2 cellular contexts compared by ENCODE assay signal in the genomic region with DNA sequence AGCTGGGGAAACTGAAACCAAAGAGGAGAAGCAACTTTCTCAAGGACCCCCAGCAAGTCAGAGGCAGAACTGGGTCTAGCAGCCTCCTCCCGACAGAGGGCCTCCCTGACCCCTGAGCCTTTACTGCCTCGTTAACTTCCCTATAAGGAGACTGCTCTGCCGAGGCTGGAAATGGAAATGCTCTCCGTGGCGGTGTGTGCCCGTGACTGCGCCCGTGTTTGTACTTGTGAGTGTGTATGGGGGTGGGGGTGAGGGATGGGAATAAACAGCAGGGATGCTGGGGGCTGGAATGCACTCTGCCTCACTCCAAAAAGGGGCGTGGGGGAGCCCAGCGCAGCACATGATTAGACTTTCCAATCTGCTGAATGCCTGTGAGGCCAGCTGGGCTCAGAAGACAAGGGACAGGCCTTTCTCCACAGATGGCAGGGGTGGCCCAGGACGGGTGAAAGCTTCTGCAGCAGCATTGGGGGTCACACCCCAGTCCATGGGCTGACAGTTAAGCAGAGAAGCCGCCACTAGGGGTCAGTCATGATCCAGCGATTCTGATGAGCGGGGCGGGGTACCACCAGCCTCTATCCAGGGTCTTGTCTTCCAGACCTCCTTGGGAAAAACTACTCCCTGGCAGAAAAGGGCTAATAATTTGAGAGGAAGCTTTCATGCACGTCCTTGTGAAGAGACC.
TF ChIP-seq lines count a peak whose summit lies in the region.

No MANE protein-coding gene starts in this region.

TF ChIP-seq in A549, 52 proteins besides CTCF, POLR2A, EP300 and RAD21:
- TF ChIP-seq ZNF302 (CRISPR knock-in tag; IDR thresholded peaks at IDR 0.05) (no peak), SMC3 (IDR thresholded peaks at IDR 0.05) (peak; percentile 58), GATA3 (IDR thresholded peaks at IDR 0.05; ENCODE audit: borderline replicate concordance) (no peak)
- TF ChIP-seq, protein P1, sequence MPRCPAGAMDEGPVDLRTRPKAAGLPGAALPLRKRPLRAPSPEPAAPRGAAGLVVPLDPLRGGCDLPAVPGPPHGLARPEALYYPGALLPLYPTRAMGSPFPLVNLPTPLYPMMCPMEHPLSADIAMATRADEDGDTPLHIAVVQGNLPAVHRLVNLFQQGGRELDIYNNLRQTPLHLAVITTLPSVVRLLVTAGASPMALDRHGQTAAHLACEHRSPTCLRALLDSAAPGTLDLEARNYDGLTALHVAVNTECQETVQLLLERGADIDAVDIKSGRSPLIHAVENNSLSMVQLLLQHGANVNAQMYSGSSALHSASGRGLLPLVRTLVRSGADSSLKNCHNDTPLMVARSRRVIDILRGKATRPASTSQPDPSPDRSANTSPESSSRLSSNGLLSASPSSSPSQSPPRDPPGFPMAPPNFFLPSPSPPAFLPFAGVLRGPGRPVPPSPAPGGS (IDR thresholded peaks at IDR 0.05): no peak
TF ChIP-seq in A549: peak in this region for 1.

TF ChIP-seq in H1, 55 proteins besides CTCF, POLR2A, EP300 and RAD21:
- TF ChIP-seq ASH2L (IDR thresholded peaks at IDR 0.05; ENCODE audit: low read length): no peak
- no peak for TF ChIP-seq CREB1 (IDR thresholded peaks at IDR 0.05)
- TF ChIP-seq, protein P2, sequence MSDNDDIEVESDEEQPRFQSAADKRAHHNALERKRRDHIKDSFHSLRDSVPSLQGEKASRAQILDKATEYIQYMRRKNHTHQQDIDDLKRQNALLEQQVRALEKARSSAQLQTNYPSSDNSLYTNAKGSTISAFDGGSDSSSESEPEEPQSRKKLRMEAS (IDR thresholded peaks at IDR 0.05): no peak
- 0 out of 2 replicates have a peak, but pooled peaks have one; percentile 31 for TF ChIP-seq TEAD4 (IDR thresholded peaks at IDR 0.05; ENCODE audit: low read depth, low read length)
- 0 out of 4 replicates have a peak, but pooled peaks of 1 of the 2 experiments have one; percentile 47 for TF ChIP-seq SIN3A (conservative IDR thresholded peaks at IDR 0.05 in 1 of 2, IDR thresholded peaks at IDR 0.05 in 1 of 2; ENCODE audit: low read depth in 1 of 2, low read length in 2 of 2)
- TF ChIP-seq SIRT6 (IDR thresholded peaks at IDR 0.05; ENCODE audit: low read length): no peak
- no peak for TF ChIP-seq TCF12 (IDR thresholded peaks at IDR 0.05; ENCODE audit: low read depth, low read length)
- no peak for TF ChIP-seq CHD1 (IDR thresholded peaks at IDR 0.05; ENCODE audit: low read depth, low read length)
- TF ChIP-seq GABPA (IDR thresholded peaks at IDR 0.05; ENCODE audit: borderline replicate concordance, insufficient read depth, low read length): peak; percentile 13; the same call in 1 of the 2 replicates
- no peak for TF ChIP-seq TAF7 (optimal IDR thresholded peaks at IDR 0.05; ENCODE audit: borderline replicate concordance, low read depth, low read length)
- TF ChIP-seq ZNF274 (IDR thresholded peaks at IDR 0.05; ENCODE audit: borderline replicate concordance, extremely low read depth, low read length): no peak
- no peak for TF ChIP-seq FOSL1 (IDR thresholded peaks at IDR 0.05; ENCODE audit: insufficient read depth, low read depth, low read length)
- TF ChIP-seq JUND (IDR thresholded peaks at IDR 0.05; ENCODE audit: low read length): no peak
- TF ChIP-seq GTF2F1 (IDR thresholded peaks at IDR 0.05; ENCODE audit: borderline replicate concordance, low read depth, low read length): no peak
